ENCODE assay signal across 28 cellular contexts in the genomic region with DNA sequence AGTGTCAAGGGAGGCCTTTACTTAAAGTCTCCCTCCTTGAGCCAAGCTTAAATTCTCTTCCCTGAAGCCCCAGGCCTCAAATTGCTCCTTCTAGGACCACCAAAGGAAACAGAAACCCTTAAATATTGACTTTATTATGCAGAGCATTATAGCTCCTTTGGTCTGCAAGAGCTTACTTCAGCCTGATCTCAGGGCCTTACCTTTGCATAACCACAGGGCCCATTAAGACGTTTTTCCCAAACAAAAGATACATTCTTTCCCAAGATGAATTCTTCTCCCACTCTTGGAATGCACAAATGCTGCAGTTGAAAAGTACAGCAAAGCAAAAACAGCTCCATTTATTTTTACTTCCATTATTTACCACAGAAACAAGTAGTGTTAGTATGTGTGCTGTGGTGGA.
"Had no signal": no experiment of that assay in that cellular context is flagged by ENCODE, and none has a peak within 500 bp of the region (broad histone marks: within the 10 kb centered on the region; RNA-seq: fewer than 3 reads in every experiment).

No MANE protein-coding gene starts in this region.

- H3K27me3 ChIP-seq: breast epithelium, cardiac muscle cell, colonic mucosa, esophagus squamous epithelium, gastroesophageal sphincter, heart right ventricle had no signal

- H3K36me3 ChIP-seq: breast epithelium, cardiac muscle cell, colonic mucosa, esophagus squamous epithelium, gastroesophageal sphincter, heart right ventricle had no signal

- H3K36me3 Mint-ChIP-seq: activated CD4-positive, alpha-beta memory T cell treated with anti-CD3 and anti-CD28 coated beads for 36 hours; brain had no signal

- H3K4me3 Mint-ChIP-seq: activated CD4-positive, alpha-beta memory T cell treated with anti-CD3 and anti-CD28 coated beads for 36 hours; activated CD4-positive, alpha-beta T cell treated with anti-CD3 and anti-CD28 coated beads, Interleukin-2, amount 10 ng/mL, durations not matched to agents 24 days and 14 days; activated CD8-positive, alpha-beta memory T cell treated with anti-CD3 and anti-CD28 coated beads, Interleukin-2, amount 10 ng/mL, durations not matched to agents 7 days and 5 days; activated CD8-positive, alpha-beta T cell treated with anti-CD3 and anti-CD28 coated beads, Interleukin-2, amount 10 ng/mL, durations not matched to agents 7 days and 5 days; activated naive CD8-positive, alpha-beta T cell; activated T-cell treated with anti-CD3 and anti-CD28 coated beads, Interleukin-2, amount 50 U/mL, for 4 hours; activated T-helper 17 cell treated with anti-CD3 and anti-CD28 coated beads, Interleukin-2, amount 50 U/mL, for 72 hours; brain had no signal

- H3K4me1 ChIP-seq: breast epithelium, colonic mucosa, esophagus squamous epithelium, gastroesophageal sphincter, heart right ventricle had no signal

- H3K9me3 ChIP-seq: breast epithelium, colonic mucosa had no signal

- H3K27ac Mint-ChIP-seq: activated CD4-positive, alpha-beta memory T cell treated with anti-CD3 and anti-CD28 coated beads for 36 hours; activated CD4-positive, alpha-beta T cell treated with anti-CD3 and anti-CD28 coated beads, Interleukin-2, amount 10 ng/mL, durations not matched to agents 24 days and 14 days; activated CD8-positive, alpha-beta memory T cell treated with anti-CD3 and anti-CD28 coated beads, Interleukin-2, amount 10 ng/mL, durations not matched to agents 7 days and 5 days; activated CD8-positive, alpha-beta T cell treated with anti-CD3 and anti-CD28 coated beads, Interleukin-2, amount 10 ng/mL, durations not matched to agents 7 days and 5 days; activated naive CD8-positive, alpha-beta T cell; activated T-helper 17 cell treated with anti-CD3 and anti-CD28 coated beads, Interleukin-2, amount 50 U/mL, for 72 hours; brain had no signal

- H3K4me3 ChIP-seq: breast epithelium, cardiac muscle cell, colonic mucosa, esophagus squamous epithelium, gastroesophageal sphincter, heart right ventricle had no signal

- H3K27ac ChIP-seq: breast epithelium, cardiac muscle cell, colonic mucosa, epithelial cell of prostate, esophagus squamous epithelium, gastroesophageal sphincter, heart right ventricle had no signal

- DNase-seq: activated CD4-positive, alpha-beta memory T cell treated with anti-CD3 and anti-CD28 coated beads for 36 hours; activated CD4-positive, alpha-beta T cell treated with anti-CD3 and anti-CD28 coated beads, Interleukin-2, amount 10 ng/mL, durations not matched to agents 24 days and 14 days; activated CD8-positive, alpha-beta memory T cell treated with anti-CD3 and anti-CD28 coated beads, Interleukin-2, amount 10 ng/mL, durations not matched to agents 7 days and 5 days; activated CD8-positive, alpha-beta memory T cell treated with anti-CD3 and anti-CD28 coated beads, Interleukin-2, amount 50 U/mL, for 4 hours; activated CD8-positive, alpha-beta T cell treated with anti-CD3 and anti-CD28 coated beads, Interleukin-2, amount 10 ng/mL, durations not matched to agents 7 days and 5 days; activated effector memory CD4-positive, alpha-beta T cell treated with Interleukin-2 at 50 U/mL for 16 hours; activated gamma-delta T cell treated with Interleukin-2 at 50 U/mL for 16 hours; activated naive CD4-positive, alpha-beta T cell treated with anti-CD3 and anti-CD28 coated beads, Interleukin-2, amount 50 U/mL, for 16 hours; activated naive CD4-positive, alpha-beta T cell treated with Interleukin-2 at 50 U/mL for 16 hours; activated T-cell treated with anti-CD3 and anti-CD28 coated beads for 4 hours; activated T-cell treated with anti-CD3 and anti-CD28 coated beads, Interleukin-2, amount 50 U/mL, for 4 hours; amniotic stem cell; aorta; central memory CD4-positive, alpha-beta T cell; cerebellar nuclear complex; colonic mucosa; effector CD8-positive, alpha-beta T cell; esophagus squamous epithelium; foreskin melanocyte; heart right ventricle; T-helper 2 cell had no signal

- H3K4me1 Mint-ChIP-seq: activated T-helper 17 cell treated with anti-CD3 and anti-CD28 coated beads, Interleukin-2, amount 50 U/mL, for 72 hours had no signal

- ATAC-seq: activated CD8-positive, alpha-beta memory T cell treated with anti-CD3 and anti-CD28 coated beads, Interleukin-2, amount 10 ng/mL, durations not matched to agents 7 days and 5 days; activated CD8-positive, alpha-beta T cell treated with anti-CD3 and anti-CD28 coated beads, Interleukin-2, amount 10 ng/mL, durations not matched to agents 7 days and 5 days; activated T-cell treated with anti-CD3 and anti-CD28 coated beads, Interleukin-2, amount 50 U/mL, for 4 hours; activated T-helper 17 cell treated with anti-CD3 and anti-CD28 coated beads, Interleukin-2, amount 50 U/mL, for 72 hours; gastroesophageal sphincter; heart right ventricle had no signal

- H3K27me3 Mint-ChIP-seq: activated CD4-positive, alpha-beta memory T cell treated with anti-CD3 and anti-CD28 coated beads for 36 hours; activated CD8-positive, alpha-beta memory T cell treated with anti-CD3 and anti-CD28 coated beads, Interleukin-2, amount 10 ng/mL, durations not matched to agents 7 days and 5 days; activated naive CD8-positive, alpha-beta T cell; activated T-helper 17 cell treated with anti-CD3 and anti-CD28 coated beads, Interleukin-2, amount 50 U/mL, for 72 hours had no signal
